Comparison of ENCODE assay signal across 13 cellular contexts in genomic region chr17:42563950-42564349, GRCh38. TPM values are rescaled to one million over a fixed set of nuclear protein-coding genes. Genes with fewer than 3 reads are reported as not detected.
A peak's percentile ranks its signal among the peaks of the same experiment; 100 is the strongest.
DNase-seq lines count a peak whose midpoint lies in the region; ATAC-seq, FAIRE-seq and TF ChIP-seq lines count a peak whose summit lies in the region.
"Had no signal": no experiment of that assay in that cellular context is flagged by ENCODE, and none has a peak within 500 bp of the region (broad histone marks: within the 10 kb centered on the region; RNA-seq: fewer than 3 reads in every experiment).

No MANE protein-coding gene starts in this region.

- POLR2A ChIA-PET in HepG2 (lab: Yijun Ruan, JAX) = interaction anchor here (0.7 to 8.5 kb wide), 13 partner anchors 11 to 260 kb away, joined by 3 to 128 read pairs (median 11); partner anchors contain the start of genes BECN1, CNTD1, COA3 and HSD17B1
- POLR2A ChIA-PET in activated CD8-positive, alpha-beta T cell treated with anti-CD3 and anti-CD28 coated beads, Interleukin-2, amount 10 ng/mL, durations not matched to agents 7 days and 5 days (lab: Charles Lee) = interaction anchor here (0.8 to 1.5 kb wide), 4 partner anchors 13 to 261 kb away, joined by 3 to 7 read pairs (median 3); partner anchors contain the start of genes BECN1, PSMC3IP and TUBG1

- FAIRE-seq in HepG2 (lab: Jason Lieb, UNC) = no peak

- H3K27me3 ChIP-seq in HepG2 (ENCODE audit: control insufficient read depth in 1 of 2, insufficient read depth in 2 of 2, low read length in 2 of 2) (no peaks in the 10 kb centered on the region; a peak in 1 of 5 replicates), right lobe of liver (no peaks in the 10 kb centered on the region), lower lobe of right lung (ENCODE audit: low read depth) (no peaks in the 10 kb centered on the region), upper lobe of left lung (no peaks in the 10 kb centered on the region)
- H3K27me3 ChIP-seq: ovary had no signal

- peaks cover 16 to 32% of the 10 kb centered on the region in 2 experiments for H3K36me3 ChIP-seq in HepG2 (replicated peaks in 1 of 2; ENCODE audit: control insufficient read depth in 1 of 2, insufficient read depth in 2 of 2, low read length in 2 of 2)
- peaks cover 0 to 17% (median 5%) of the 10 kb centered on the region in 4 donors for H3K36me3 ChIP-seq in right lobe of liver
- H3K36me3 ChIP-seq in lower lobe of right lung = peaks cover 31% of the 10 kb centered on the region
- peaks cover 0 to 34% (median 26%) of the 10 kb centered on the region in 4 donors for H3K36me3 ChIP-seq in upper lobe of left lung
- H3K36me3 ChIP-seq: ovary had no signal

- CTCF ChIA-PET in HepG2 (lab: Yijun Ruan, JAX; ENCODE audit: low intra/inter-chr PET ratio, low total read pairs) = no interaction called here
- CTCF ChIA-PET in activated CD8-positive, alpha-beta T cell treated with anti-CD3 and anti-CD28 coated beads, Interleukin-2, amount 10 ng/mL, durations not matched to agents 7 days and 5 days (lab: Charles Lee) = interaction anchor here (1.3 to 6.0 kb wide), 2 partner anchors 13 to 199 kb away, joined by 5 to 57 read pairs; partner anchors contain the start of gene PSMC3IP

- H3K4me2 ChIP-seq in HepG2 (ENCODE audit: low read depth, low read length) = peak overlapping the region; percentile 82

- TF ChIP-seq CTCF in HepG2 (CRISPR knock-in tag; IDR thresholded peaks at IDR 0.05) (no peak), right lobe of liver (IDR thresholded peaks at IDR 0.05) (no peak), lower lobe of right lung (IDR thresholded peaks at IDR 0.05) (no peak), upper lobe of left lung (IDR thresholded peaks at IDR 0.05) (no peak)

- H3K4me1 Mint-ChIP-seq in activated CD8-positive, alpha-beta T cell treated with anti-CD3 and anti-CD28 coated beads, Interleukin-2, amount 10 ng/mL, durations not matched to agents 7 days and 5 days (ENCODE audit: low read depth) = peaks cover 59% of the 10 kb centered on the region

- no peak for TF ChIP-seq EP300 in HepG2 (IDR thresholded peaks at IDR 0.05; ENCODE audit: low read depth in 2 of 2, low read length in 2 of 2)
- TF ChIP-seq EP300 in HepG2 (CRISPR knock-in tag; IDR thresholded peaks at IDR 0.05; ENCODE audit: borderline replicate concordance) = no peak
- no peak for TF ChIP-seq EP300 in upper lobe of left lung (IDR thresholded peaks at IDR 0.05)

- no peaks in the 10 kb centered on the region for H3K27me3 Mint-ChIP-seq in activated CD8-positive, alpha-beta T cell treated with anti-CD3 and anti-CD28 coated beads, Interleukin-2, amount 10 ng/mL, durations not matched to agents 7 days and 5 days (ENCODE audit: low read depth)

- H3K4me3 ChIP-seq in HepG2 (replicated peaks in 1 of 3; ENCODE audit: insufficient read depth in 1 of 3, low read depth in 2 of 3, low read length in 3 of 3) = peak overlapping the region; percentile 66 to 91 (median 79)
- no peak overlapping the region for H3K4me3 ChIP-seq in right lobe of liver
- peak overlapping the region; percentile 96 for H3K4me3 ChIP-seq in lower lobe of right lung
- peak overlapping the region in 1 of 4 donors; percentile 69 for H3K4me3 ChIP-seq in upper lobe of left lung
- H3K4me3 ChIP-seq: ovary had no signal

- H4K20me1 ChIP-seq in HepG2 (ENCODE audit: insufficient read depth, low read length) = no peaks in the 10 kb centered on the region

- no peaks in the 10 kb centered on the region for H3K9me3 Mint-ChIP-seq in activated CD8-positive, alpha-beta T cell treated with anti-CD3 and anti-CD28 coated beads, Interleukin-2, amount 10 ng/mL, durations not matched to agents 7 days and 5 days (ENCODE audit: insufficient read depth)

- intact Hi-C loops in HepG2 (cut with micrococcal nuclease; ENCODE audit: unreplicated experiment) (no loop called here), right lobe of liver (cut with DNase I) (no loop called here), lower lobe of right lung (cut with DNase I) (no loop called here)

- no peaks in the 10 kb centered on the region for H3K9me3 ChIP-seq in HepG2 (ENCODE audit: low read length)
- no peaks in the 10 kb centered on the region for H3K9me3 ChIP-seq in right lobe of liver
- no peaks in the 10 kb centered on the region for H3K9me3 ChIP-seq in lower lobe of right lung
- no peaks in the 10 kb centered on the region for H3K9me3 ChIP-seq in upper lobe of left lung
- H3K9me3 ChIP-seq: ovary had no signal

- H2AFZ ChIP-seq in HepG2 (ENCODE audit: low read length) = no peak overlapping the region

- H3K27ac ChIP-seq in HepG2 (ENCODE audit: extremely low read length, insufficient read depth, low read length) = peak overlapping the region; percentile 91
- peak overlapping the region in 1 of 3 donors; percentile 82 for H3K27ac ChIP-seq in right lobe of liver
- no peak overlapping the region for H3K27ac ChIP-seq in lower lobe of right lung
- peak overlapping the region; percentile 18 to 96 (median 88) for H3K27ac ChIP-seq in upper lobe of left lung
- H3K27ac ChIP-seq: ovary had no signal

- ATAC-seq in HepG2 = no peak
- no peak for ATAC-seq in right lobe of liver
- no peak for ATAC-seq in activated CD8-positive, alpha-beta T cell treated with anti-CD3 and anti-CD28 coated beads, Interleukin-2, amount 10 ng/mL, durations not matched to agents 7 days and 5 days
- no peak for ATAC-seq in lower lobe of right lung
- no peak for ATAC-seq in upper lobe of left lung (ENCODE audit: low FRiP score in 2 of 2)

- peak overlapping the region; percentile 94 for H3K4me3 Mint-ChIP-seq in activated CD8-positive, alpha-beta T cell treated with anti-CD3 and anti-CD28 coated beads, Interleukin-2, amount 10 ng/mL, durations not matched to agents 7 days and 5 days

- 91% methylated on average over 9 of the region's 9 CpGs for WGBS in HepG2 (ENCODE audit: low lambda C conversion rate)
- 55% methylated on average over 7 of the region's 9 CpGs for WGBS in right lobe of liver (ENCODE audit: insufficient coverage, low coverage, low lambda C conversion rate, missing lambda C conversion rate)
- whole genome bisulfite sequencing in upper lobe of left lung, 2 donors = 86 to 87% methylated on average over 9 of the region's 9 CpGs

- H3K27ac Mint-ChIP-seq in activated CD8-positive, alpha-beta T cell treated with anti-CD3 and anti-CD28 coated beads, Interleukin-2, amount 10 ng/mL, durations not matched to agents 7 days and 5 days = peak overlapping the region; percentile 66

- BruUV-seq in HepG2 (replicated peaks; lab: Mats Ljungman, UMichigan) = no TSS peak

- no peak for DNase-seq in HepG2 (ENCODE audit: low spot score)
- DNase-seq in right lobe of liver = no peak
- no peak for DNase-seq in activated CD8-positive, alpha-beta T cell treated with anti-CD3 and anti-CD28 coated beads, Interleukin-2, amount 10 ng/mL, durations not matched to agents 7 days and 5 days
- no peak for DNase-seq in lower lobe of right lung
- no peak for DNase-seq in upper lobe of left lung
- no peak for DNase-seq in ecto neural progenitor cell (ENCODE audit: low spot score)
- no peak for DNase-seq in SKM-1 treated with dmso at 0.1 percent for 144 hours (lab: John Stamatoyannopoulos, UW; ENCODE audit: unreplicated experiment)
- no peak for DNase-seq in glomerular visceral epithelial cell (ENCODE audit: extremely low spot score)
- DNase-seq: activated CD4-positive, alpha-beta T cell treated with anti-CD3 and anti-CD28 coated beads for 48 hours; central memory CD4-positive, alpha-beta T cell; hippocampal formation; NCI-H82 had no signal

- peaks cover 50% of the 10 kb centered on the region for H3K36me3 Mint-ChIP-seq in activated CD8-positive, alpha-beta T cell treated with anti-CD3 and anti-CD28 coated beads, Interleukin-2, amount 10 ng/mL, durations not matched to agents 7 days and 5 days (ENCODE audit: low read depth)

- H3K4me1 ChIP-seq in HepG2 (ENCODE audit: insufficient read depth, low read length) = peaks cover 69% of the 10 kb centered on the region
- peaks cover 0 to 59% (median 28%) of the 10 kb centered on the region in 4 donors for H3K4me1 ChIP-seq in right lobe of liver
- H3K4me1 ChIP-seq in lower lobe of right lung = peaks cover 60% of the 10 kb centered on the region
- H3K4me1 ChIP-seq in upper lobe of left lung = peaks cover 53 to 79% (median 55%) of the 10 kb centered on the region in 4 donors

- TF ChIP-seq POLR2A in HepG2 (IDR thresholded peaks at IDR 0.05; ENCODE audit: insufficient read depth in 1 of 2, low read depth in 2 of 2, low read length in 2 of 2) (no peak), right lobe of liver (IDR thresholded peaks at IDR 0.05) (no peak), upper lobe of left lung (IDR thresholded peaks at IDR 0.05) (no peak)

- TF ChIP-seq RAD21 in HepG2 (CRISPR knock-in tag; IDR thresholded peaks at IDR 0.05) = no peak

- in situ Hi-C loops in HepG2 (cut with HindIII; ENCODE audit: extremely low pct_ligation_motif_present, low pct_unique_long_range_greater_than_20kb) = no loop called here

- peak overlapping the region; percentile 94 for H3K9ac ChIP-seq in HepG2 (ENCODE audit: insufficient read depth, low read depth, low read length)

- peaks cover 42% of the 10 kb centered on the region for H3K79me2 ChIP-seq in HepG2 (ENCODE audit: insufficient read depth, low read length)

RNA-seq across cellular contexts. Expression of gene COASY, which starts 2.0 kb away (rescaled TPM):
- total RNA-seq in HepG2 (2016; rRNA removed; fragmentation: Illumina TruSeq; extraction: Trizol) (90.7 and 115 TPM in 2 replicates), right lobe of liver (10 to 100 TPM; 48.1 to 70.5 (median 60.9) TPM), lower lobe of right lung (65.8 TPM), upper lobe of left lung (10 to 100 TPM; 34.7 to 71.1 (median 51.4) TPM)
- total RNA-seq in HepG2 (2016; cell fraction: cytosol; rRNA removed; fragmentation: Illumina TruSeq; extraction: Trizol; ENCODE audit: low read depth) = 22.2 and 24.7 TPM in 2 replicates
- 99.1 and 105 TPM in 2 replicates for total RNA-seq in HepG2 (2016; cell fraction: insoluble cytoplasmic fraction; rRNA removed; fragmentation: Illumina TruSeq; extraction: Trizol)
- 64.5 and 68.5 TPM in 2 replicates for total RNA-seq in HepG2 (2016; cell fraction: membrane; rRNA removed; fragmentation: Illumina TruSeq; extraction: Trizol)
- 102 and 126 TPM in 2 replicates for total RNA-seq in HepG2 (2016; cell fraction: nucleus; rRNA removed; fragmentation: Illumina TruSeq; extraction: Trizol)
- 125 and 158 TPM in 2 replicates for polyA plus RNA-seq in HepG2 (2011; rRNA removed)
- polyA plus RNA-seq in HepG2 (2011; cell fraction: cytosol; rRNA removed) = 60.6 and 76.3 TPM in 2 replicates
- polyA plus RNA-seq in HepG2 (2011; cell fraction: nucleus; rRNA removed) = 464 and 551 TPM in 2 replicates
- polyA plus RNA-seq in HepG2 (2012) = 189 and 231 TPM in 2 replicates
- 24.2 and 25.6 TPM in 2 replicates for polyA plus RNA-seq in HepG2 (2016; cell fraction: cytosol; fragmentation: Illumina TruSeq; extraction: Trizol; ENCODE audit: low read depth)
- 120 and 149 TPM in 2 replicates for polyA plus RNA-seq in HepG2 (2016; cell fraction: insoluble cytoplasmic fraction; fragmentation: Illumina TruSeq; extraction: Trizol; ENCODE audit: low read depth)
- 59.9 and 61.3 TPM in 2 replicates for polyA plus RNA-seq in HepG2 (2016; cell fraction: membrane; fragmentation: Illumina TruSeq; extraction: Trizol; ENCODE audit: low read depth)
- polyA plus RNA-seq in HepG2 (2016; cell fraction: nucleus; fragmentation: Illumina TruSeq; extraction: Trizol; ENCODE audit: insufficient read depth, low read depth) = 256 and 260 TPM in 2 replicates
- 127 and 141 TPM in 2 replicates for polyA minus RNA-seq in HepG2 (2011; rRNA and poly(A)+ RNA removed; ENCODE audit: low replicate concordance)
- 69.1 and 69.4 TPM in 2 replicates for polyA minus RNA-seq in HepG2 (2011; cell fraction: cytosol; rRNA and poly(A)+ RNA removed)
- 69.1 and 80.1 TPM in 2 replicates for polyA minus RNA-seq in HepG2 (2011; cell fraction: nucleus; rRNA and poly(A)+ RNA removed)
- 10 to 100 TPM; 54.8 to 62.1 TPM for total RNA-seq in activated CD8-positive, alpha-beta T cell treated with anti-CD3 and anti-CD28 coated beads, Interleukin-2, amount 10 ng/mL, durations not matched to agents 7 days and 5 days

RNA-seq across cellular contexts. Expression of gene MLX, which starts 3.0 kb away (rescaled TPM):
- total RNA-seq in HepG2 (2016; rRNA removed; fragmentation: Illumina TruSeq; extraction: Trizol) (38.9 and 40.2 TPM in 2 replicates), right lobe of liver (10 to 100 TPM; 34.5 to 46.2 (median 35.2) TPM), lower lobe of right lung (70.5 TPM), upper lobe of left lung (100 to 1,000 TPM in 1 of 6 donors, 10 to 100 TPM in 5; 61.8 to 104 (median 83.5) TPM)
- 28.0 and 30.5 TPM in 2 replicates for total RNA-seq in HepG2 (2016; cell fraction: cytosol; rRNA removed; fragmentation: Illumina TruSeq; extraction: Trizol; ENCODE audit: low read depth)
- total RNA-seq in HepG2 (2016; cell fraction: insoluble cytoplasmic fraction; rRNA removed; fragmentation: Illumina TruSeq; extraction: Trizol) = 37.2 and 39.5 TPM in 2 replicates
- total RNA-seq in HepG2 (2016; cell fraction: membrane; rRNA removed; fragmentation: Illumina TruSeq; extraction: Trizol) = 34.6 and 39.3 TPM in 2 replicates
- total RNA-seq in HepG2 (2016; cell fraction: nucleus; rRNA removed; fragmentation: Illumina TruSeq; extraction: Trizol) = 34.5 and 44.1 TPM in 2 replicates
- 74.4 and 85.4 TPM in 2 replicates for polyA plus RNA-seq in HepG2 (2011; rRNA removed)
- polyA plus RNA-seq in HepG2 (2011; cell fraction: cytosol; rRNA removed) = 53.2 and 55.1 TPM in 2 replicates
- 173 and 195 TPM in 2 replicates for polyA plus RNA-seq in HepG2 (2011; cell fraction: nucleus; rRNA removed)
- 41.9 and 49.7 TPM in 2 replicates for polyA plus RNA-seq in HepG2 (2012)
- 14.9 and 18.6 TPM in 2 replicates for polyA plus RNA-seq in HepG2 (2016; cell fraction: cytosol; fragmentation: Illumina TruSeq; extraction: Trizol; ENCODE audit: low read depth)
- polyA plus RNA-seq in HepG2 (2016; cell fraction: insoluble cytoplasmic fraction; fragmentation: Illumina TruSeq; extraction: Trizol; ENCODE audit: low read depth) = 55.1 and 57.7 TPM in 2 replicates
- polyA plus RNA-seq in HepG2 (2016; cell fraction: membrane; fragmentation: Illumina TruSeq; extraction: Trizol; ENCODE audit: low read depth) = 24.6 and 25.0 TPM in 2 replicates
- 99.9 and 109 TPM in 2 replicates for polyA plus RNA-seq in HepG2 (2016; cell fraction: nucleus; fragmentation: Illumina TruSeq; extraction: Trizol; ENCODE audit: insufficient read depth, low read depth)
- 81.6 and 104 TPM in 2 replicates for polyA minus RNA-seq in HepG2 (2011; rRNA and poly(A)+ RNA removed; ENCODE audit: low replicate concordance)
- 29.7 and 33.3 TPM in 2 replicates for polyA minus RNA-seq in HepG2 (2011; cell fraction: cytosol; rRNA and poly(A)+ RNA removed)
- polyA minus RNA-seq in HepG2 (2011; cell fraction: nucleus; rRNA and poly(A)+ RNA removed) = 50.6 and 76.5 TPM in 2 replicates
- 10 to 100 TPM; 65.8 to 65.9 TPM for total RNA-seq in activated CD8-positive, alpha-beta T cell treated with anti-CD3 and anti-CD28 coated beads, Interleukin-2, amount 10 ng/mL, durations not matched to agents 7 days and 5 days

RNA-seq across cellular contexts. Expression of gene HSD17B1, which starts 11.2 kb away (rescaled TPM):
- total RNA-seq in HepG2 (2016; rRNA removed; fragmentation: Illumina TruSeq; extraction: Trizol) (0.77 and 0.93 TPM in 2 replicates), right lobe of liver (1 to 10 TPM in 1 of 6 experiments, under 1 TPM in 5; 0.31 to 1.1 (median 0.87) TPM), lower lobe of right lung (2.2 TPM), upper lobe of left lung (1 to 10 TPM in 5 of 6 donors, not detected in 1; 1.3 to 6.3 (median 1.7) TPM)
- total RNA-seq in HepG2 (2016; cell fraction: cytosol; rRNA removed; fragmentation: Illumina TruSeq; extraction: Trizol; ENCODE audit: low read depth) = 0.88 and 1.6 TPM in 2 replicates
- total RNA-seq in HepG2 (2016; cell fraction: insoluble cytoplasmic fraction; rRNA removed; fragmentation: Illumina TruSeq; extraction: Trizol) = 1.00 and 1.1 TPM in 2 replicates
- 0.71 and 0.90 TPM in 2 replicates for total RNA-seq in HepG2 (2016; cell fraction: membrane; rRNA removed; fragmentation: Illumina TruSeq; extraction: Trizol)
- total RNA-seq in HepG2 (2016; cell fraction: nucleus; rRNA removed; fragmentation: Illumina TruSeq; extraction: Trizol) = 0.53 and 1.1 TPM in 2 replicates
- 0.34 and 0.54 TPM in 2 replicates for polyA plus RNA-seq in HepG2 (2011; rRNA removed)
- 0.22 and 0.75 TPM in 2 replicates for polyA plus RNA-seq in HepG2 (2011; cell fraction: cytosol; rRNA removed)
- 2.1 and 2.9 TPM in 2 replicates for polyA plus RNA-seq in HepG2 (2011; cell fraction: nucleus; rRNA removed)
- polyA plus RNA-seq in HepG2 (2012) = 3.1 and 4.6 TPM in 2 replicates
- 0.66 and 0.93 TPM in 2 replicates for polyA plus RNA-seq in HepG2 (2016; cell fraction: cytosol; fragmentation: Illumina TruSeq; extraction: Trizol; ENCODE audit: low read depth)
- polyA plus RNA-seq in HepG2 (2016; cell fraction: insoluble cytoplasmic fraction; fragmentation: Illumina TruSeq; extraction: Trizol; ENCODE audit: low read depth) = 0.40 and 0.55 TPM in 2 replicates
- polyA plus RNA-seq in HepG2 (2016; cell fraction: membrane; fragmentation: Illumina TruSeq; extraction: Trizol; ENCODE audit: low read depth) = 0.49 TPM in 2 replicates
- polyA plus RNA-seq in HepG2 (2016; cell fraction: nucleus; fragmentation: Illumina TruSeq; extraction: Trizol; ENCODE audit: insufficient read depth, low read depth) = 1.3 and 1.4 TPM in 2 replicates
- polyA minus RNA-seq in HepG2 (2011; rRNA and poly(A)+ RNA removed; ENCODE audit: low replicate concordance) = 0.94 and 1.4 TPM in 2 replicates
- 0.62 and 0.89 TPM in 2 replicates for polyA minus RNA-seq in HepG2 (2011; cell fraction: cytosol; rRNA and poly(A)+ RNA removed)
- polyA minus RNA-seq in HepG2 (2011; cell fraction: nucleus; rRNA and poly(A)+ RNA removed) = 1.2 and 1.3 TPM in 2 replicates
- total RNA-seq in activated CD8-positive, alpha-beta T cell treated with anti-CD3 and anti-CD28 coated beads, Interleukin-2, amount 10 ng/mL, durations not matched to agents 7 days and 5 days = under 1 TPM; 0.53 to 0.60 TPM

RNA-seq across cellular contexts. Expression of gene PSMC3IP, which starts 13.6 kb away (rescaled TPM):
- total RNA-seq in HepG2 (2016; rRNA removed; fragmentation: Illumina TruSeq; extraction: Trizol) = 20.1 and 22.4 TPM in 2 replicates
- total RNA-seq in HepG2 (2016; cell fraction: cytosol; rRNA removed; fragmentation: Illumina TruSeq; extraction: Trizol; ENCODE audit: low read depth) = 25.7 and 27.1 TPM in 2 replicates
- total RNA-seq in HepG2 (2016; cell fraction: insoluble cytoplasmic fraction; rRNA removed; fragmentation: Illumina TruSeq; extraction: Trizol) = 19.5 and 23.7 TPM in 2 replicates
- total RNA-seq in HepG2 (2016; cell fraction: membrane; rRNA removed; fragmentation: Illumina TruSeq; extraction: Trizol) = 36.3 and 38.4 TPM in 2 replicates
- 19.9 and 24.0 TPM in 2 replicates for total RNA-seq in HepG2 (2016; cell fraction: nucleus; rRNA removed; fragmentation: Illumina TruSeq; extraction: Trizol)
- 5.5 and 6.5 TPM in 2 replicates for polyA plus RNA-seq in HepG2 (2011; rRNA removed)
- polyA plus RNA-seq in HepG2 (2011; cell fraction: cytosol; rRNA removed) = 3.1 and 3.3 TPM in 2 replicates
- polyA plus RNA-seq in HepG2 (2011; cell fraction: nucleus; rRNA removed) = 15.1 and 18.7 TPM in 2 replicates
- 6.5 and 8.5 TPM in 2 replicates for polyA plus RNA-seq in HepG2 (2012)
- polyA plus RNA-seq in HepG2 (2016; cell fraction: cytosol; fragmentation: Illumina TruSeq; extraction: Trizol; ENCODE audit: low read depth) = 36.9 and 41.0 TPM in 2 replicates
- 31.0 and 31.1 TPM in 2 replicates for polyA plus RNA-seq in HepG2 (2016; cell fraction: insoluble cytoplasmic fraction; fragmentation: Illumina TruSeq; extraction: Trizol; ENCODE audit: low read depth)
- polyA plus RNA-seq in HepG2 (2016; cell fraction: membrane; fragmentation: Illumina TruSeq; extraction: Trizol; ENCODE audit: low read depth) = 41.0 and 42.1 TPM in 2 replicates
- polyA plus RNA-seq in HepG2 (2016; cell fraction: nucleus; fragmentation: Illumina TruSeq; extraction: Trizol; ENCODE audit: insufficient read depth, low read depth) = 56.5 and 60.1 TPM in 2 replicates
- polyA minus RNA-seq in HepG2 (2011; rRNA and poly(A)+ RNA removed; ENCODE audit: low replicate concordance) = 2.7 and 15.4 TPM in 2 replicates
- polyA minus RNA-seq in HepG2 (2011; cell fraction: cytosol; rRNA and poly(A)+ RNA removed) = 1.6 and 2.4 TPM in 2 replicates
- 9.1 and 9.4 TPM in 2 replicates for polyA minus RNA-seq in HepG2 (2011; cell fraction: nucleus; rRNA and poly(A)+ RNA removed)
- total RNA-seq in right lobe of liver = 1 to 10 TPM in 2 of 6 experiments, under 1 TPM in 4; 0.26 to 2.4 (median 0.76) TPM
- 10 to 100 TPM; 19.2 to 21.8 TPM for total RNA-seq in activated CD8-positive, alpha-beta T cell treated with anti-CD3 and anti-CD28 coated beads, Interleukin-2, amount 10 ng/mL, durations not matched to agents 7 days and 5 days
- 4.8 TPM for total RNA-seq in lower lobe of right lung
- 1 to 10 TPM in 5 of 6 donors, not detected in 1; 1.9 to 6.8 (median 3.8) TPM for total RNA-seq in upper lobe of left lung

RNA-seq across cellular contexts. Expression of gene NAGLU, which starts 27.9 kb away (rescaled TPM):
- total RNA-seq in HepG2 (2016; rRNA removed; fragmentation: Illumina TruSeq; extraction: Trizol) (13.1 and 40.1 TPM in 2 replicates), right lobe of liver (10 to 100 TPM; 36.4 to 81.6 (median 43.7) TPM), lower lobe of right lung (39.1 TPM), upper lobe of left lung (10 to 100 TPM; 36.7 to 97.4 (median 68.4) TPM)
- 11.7 and 11.8 TPM in 2 replicates for total RNA-seq in HepG2 (2016; cell fraction: cytosol; rRNA removed; fragmentation: Illumina TruSeq; extraction: Trizol; ENCODE audit: low read depth)
- 11.6 and 40.3 TPM in 2 replicates for total RNA-seq in HepG2 (2016; cell fraction: insoluble cytoplasmic fraction; rRNA removed; fragmentation: Illumina TruSeq; extraction: Trizol)
- total RNA-seq in HepG2 (2016; cell fraction: membrane; rRNA removed; fragmentation: Illumina TruSeq; extraction: Trizol) = 16.4 and 17.9 TPM in 2 replicates
- total RNA-seq in HepG2 (2016; cell fraction: nucleus; rRNA removed; fragmentation: Illumina TruSeq; extraction: Trizol) = 46.8 and 52.2 TPM in 2 replicates
- 28.2 and 29.4 TPM in 2 replicates for polyA plus RNA-seq in HepG2 (2011; rRNA removed)
- 19.2 and 36.3 TPM in 2 replicates for polyA plus RNA-seq in HepG2 (2011; cell fraction: cytosol; rRNA removed)
- 76.6 and 98.9 TPM in 2 replicates for polyA plus RNA-seq in HepG2 (2011; cell fraction: nucleus; rRNA removed)
- 20.7 and 21.0 TPM in 2 replicates for polyA plus RNA-seq in HepG2 (2012)
- 8.0 and 8.6 TPM in 2 replicates for polyA plus RNA-seq in HepG2 (2016; cell fraction: cytosol; fragmentation: Illumina TruSeq; extraction: Trizol; ENCODE audit: low read depth)
- polyA plus RNA-seq in HepG2 (2016; cell fraction: insoluble cytoplasmic fraction; fragmentation: Illumina TruSeq; extraction: Trizol; ENCODE audit: low read depth) = 12.0 and 16.4 TPM in 2 replicates
- 11.8 and 12.2 TPM in 2 replicates for polyA plus RNA-seq in HepG2 (2016; cell fraction: membrane; fragmentation: Illumina TruSeq; extraction: Trizol; ENCODE audit: low read depth)
- 83.1 and 85.8 TPM in 2 replicates for polyA plus RNA-seq in HepG2 (2016; cell fraction: nucleus; fragmentation: Illumina TruSeq; extraction: Trizol; ENCODE audit: insufficient read depth, low read depth)
- polyA minus RNA-seq in HepG2 (2011; rRNA and poly(A)+ RNA removed; ENCODE audit: low replicate concordance) = 23.9 and 52.5 TPM in 2 replicates
- polyA minus RNA-seq in HepG2 (2011; cell fraction: cytosol; rRNA and poly(A)+ RNA removed) = 17.1 and 17.5 TPM in 2 replicates
- polyA minus RNA-seq in HepG2 (2011; cell fraction: nucleus; rRNA and poly(A)+ RNA removed) = 31.7 and 32.4 TPM in 2 replicates
- 10 to 100 TPM; 19.3 to 20.5 TPM for total RNA-seq in activated CD8-positive, alpha-beta T cell treated with anti-CD3 and anti-CD28 coated beads, Interleukin-2, amount 10 ng/mL, durations not matched to agents 7 days and 5 days

Comparison
In these comparisons a context has a peak if more than half of its experiments do, and no peak if none do; other contexts are left out.
1. H3K4me3 ChIP-seq: peak in HepG2 (3 of 3) and lower lobe of right lung (single experiment); none in right lobe of liver (0 of 3).